32 cellular contexts compared by ENCODE assay signal in genomic region chr7:28776463-28777157, GRCh38.
"Had no signal": no experiment of that assay in that cellular context is flagged by ENCODE, and none has a peak within 500 bp of the region (broad histone marks: within the 10 kb centered on the region; RNA-seq: fewer than 3 reads in every experiment).

No MANE protein-coding gene starts in this region.

- H3K4me2 ChIP-seq: hepatocyte had no signal

- H3K36me3 Mint-ChIP-seq: activated naive CD4-positive, alpha-beta T cell treated with anti-CD3 and anti-CD28 coated beads, Interleukin-2, amount 50 U/mL, for 24 hours; activated naive CD8-positive, alpha-beta T cell treated with anti-CD3 and anti-CD28 coated beads for 36 hours had no signal

- H3K4me1 Mint-ChIP-seq: activated naive CD4-positive, alpha-beta T cell treated with anti-CD3 and anti-CD28 coated beads, Interleukin-2, amount 50 U/mL, for 24 hours; activated naive CD8-positive, alpha-beta T cell treated with anti-CD3 and anti-CD28 coated beads for 36 hours; activated naive CD8-positive, alpha-beta T cell treated with anti-CD3 and anti-CD28 coated beads, Interleukin-2, amount 50 U/mL, for 24 hours; T-helper 17 cell had no signal

- H2AFZ ChIP-seq: hepatocyte had no signal

- H3K4me3 ChIP-seq: body of pancreas, esophagus muscularis mucosa, gastroesophageal sphincter, heart right ventricle, hepatocyte had no signal

- H3K9me3 ChIP-seq: body of pancreas, esophagus muscularis mucosa, gastroesophageal sphincter, heart right ventricle had no signal

- FAIRE-seq: colon had no signal

- H3K27ac ChIP-seq: body of pancreas, esophagus muscularis mucosa, gastroesophageal sphincter, heart right ventricle, hepatocyte, WERI-Rb-1 had no signal

- DNase-seq: activated B cell treated with CpG ODN at 0.5 μM for 24 hours; activated CD4-positive, alpha-beta T cell treated with anti-CD3 and anti-CD28 coated beads for 48 hours; activated CD4-positive, alpha-beta T cell treated with anti-CD3 and anti-CD28 coated beads, Interleukin-2, amount 50 U/mL, for 1 hour; activated CD4-positive, alpha-beta T cell treated with anti-CD3 and anti-CD28 coated beads, Interleukin-2, amount 50 U/mL, for 48 hours; activated CD8-positive, alpha-beta memory T cell treated with anti-CD3 and anti-CD28 coated beads for 24 hours; activated CD8-positive, alpha-beta T cell treated with anti-CD3 and anti-CD28 coated beads for 36 hours; activated effector memory CD4-positive, alpha-beta T cell treated with anti-CD3 and anti-CD28 coated beads, Interleukin-2, amount 50 U/mL, for 16 hours; activated naive CD4-positive, alpha-beta T cell treated with anti-CD3 and anti-CD28 coated beads for 36 hours; activated naive CD8-positive, alpha-beta T cell treated with anti-CD3 and anti-CD28 coated beads for 36 hours; activated naive CD8-positive, alpha-beta T cell treated with anti-CD3 and anti-CD28 coated beads, Interleukin-2, amount 50 U/mL, for 24 hours; activated T-cell treated with anti-CD3 and anti-CD28 coated beads, Interleukin-2, amount 50 U/mL, for 4 hours; amniotic stem cell; anterior cingulate cortex; body of pancreas; caudate nucleus; cortex of kidney; dermis blood vessel endothelial cell; effector CD4-positive, alpha-beta T cell; effector memory CD8-positive, alpha-beta T cell; erythroblast; foreskin melanocyte; heart right ventricle; T-helper 17 cell; T1000; WERI-Rb-1 had no signal

- H3K79me2 ChIP-seq: hepatocyte had no signal

- H3K9me3 Mint-ChIP-seq: activated B cell treated with CpG ODN at 0.5 μM for 24 hours; activated CD8-positive, alpha-beta T cell treated with anti-CD3 and anti-CD28 coated beads for 36 hours; activated naive CD4-positive, alpha-beta T cell treated with anti-CD3 and anti-CD28 coated beads for 36 hours; activated naive CD4-positive, alpha-beta T cell treated with anti-CD3 and anti-CD28 coated beads, Interleukin-2, amount 50 U/mL, for 24 hours; activated naive CD8-positive, alpha-beta T cell treated with anti-CD3 and anti-CD28 coated beads for 36 hours; activated naive CD8-positive, alpha-beta T cell treated with anti-CD3 and anti-CD28 coated beads, Interleukin-2, amount 50 U/mL, for 24 hours; activated T-cell treated with anti-CD3 and anti-CD28 coated beads, Interleukin-2, amount 50 U/mL, for 4 hours; activated T-helper 2 cell treated with anti-CD3 and anti-CD28 coated beads, Interferon-gamma antibody, Interleukin-2, Interleukin-4, amounts not matched to agents 10 μg/mL and 5 μg/mL and 100 μg/mL, durations not matched to agents 14 hours and 24 hours and 36 hours; effector memory CD8-positive, alpha-beta T cell; T-helper 2 cell treated with Interferon-gamma antibody and Interleukin-4, amounts not matched to agents 5 μg/mL and 100 μg/mL, for 36 hours had no signal

- H3K4me3 Mint-ChIP-seq: activated B cell treated with CpG ODN at 0.5 μM for 24 hours; activated CD8-positive, alpha-beta T cell treated with anti-CD3 and anti-CD28 coated beads for 36 hours; activated naive CD4-positive, alpha-beta T cell treated with anti-CD3 and anti-CD28 coated beads for 36 hours; activated naive CD4-positive, alpha-beta T cell treated with anti-CD3 and anti-CD28 coated beads, Interleukin-2, amount 50 U/mL, for 24 hours; activated naive CD8-positive, alpha-beta T cell treated with anti-CD3 and anti-CD28 coated beads for 36 hours; activated naive CD8-positive, alpha-beta T cell treated with anti-CD3 and anti-CD28 coated beads, Interleukin-2, amount 50 U/mL, for 24 hours; activated T-cell treated with anti-CD3 and anti-CD28 coated beads, Interleukin-2, amount 50 U/mL, for 4 hours; effector memory CD8-positive, alpha-beta T cell; T-helper 17 cell; T-helper 2 cell treated with Interferon-gamma antibody and Interleukin-4, amounts not matched to agents 5 μg/mL and 100 μg/mL, for 36 hours had no signal

- H3K27me3 ChIP-seq: body of pancreas, esophagus muscularis mucosa, gastroesophageal sphincter, heart right ventricle, hepatocyte had no signal

- H3K36me3 ChIP-seq: esophagus muscularis mucosa, gastroesophageal sphincter, heart right ventricle, WERI-Rb-1 had no signal

- H3K27ac Mint-ChIP-seq: activated B cell treated with CpG ODN at 0.5 μM for 24 hours; activated CD8-positive, alpha-beta T cell treated with anti-CD3 and anti-CD28 coated beads for 36 hours; activated naive CD4-positive, alpha-beta T cell treated with anti-CD3 and anti-CD28 coated beads for 36 hours; activated naive CD4-positive, alpha-beta T cell treated with anti-CD3 and anti-CD28 coated beads, Interleukin-2, amount 50 U/mL, for 24 hours; activated naive CD8-positive, alpha-beta T cell treated with anti-CD3 and anti-CD28 coated beads for 36 hours; activated naive CD8-positive, alpha-beta T cell treated with anti-CD3 and anti-CD28 coated beads, Interleukin-2, amount 50 U/mL, for 24 hours; activated T-helper 2 cell treated with anti-CD3 and anti-CD28 coated beads, Interferon-gamma antibody, Interleukin-2, Interleukin-4, amounts not matched to agents 10 μg/mL and 5 μg/mL and 100 μg/mL, durations not matched to agents 14 hours and 24 hours and 36 hours; effector memory CD8-positive, alpha-beta T cell; T-helper 17 cell; T-helper 2 cell treated with Interferon-gamma antibody and Interleukin-4, amounts not matched to agents 5 μg/mL and 100 μg/mL, for 36 hours had no signal
